Comparison of ENCODE assay signal across 9 cellular contexts in the genomic region with DNA sequence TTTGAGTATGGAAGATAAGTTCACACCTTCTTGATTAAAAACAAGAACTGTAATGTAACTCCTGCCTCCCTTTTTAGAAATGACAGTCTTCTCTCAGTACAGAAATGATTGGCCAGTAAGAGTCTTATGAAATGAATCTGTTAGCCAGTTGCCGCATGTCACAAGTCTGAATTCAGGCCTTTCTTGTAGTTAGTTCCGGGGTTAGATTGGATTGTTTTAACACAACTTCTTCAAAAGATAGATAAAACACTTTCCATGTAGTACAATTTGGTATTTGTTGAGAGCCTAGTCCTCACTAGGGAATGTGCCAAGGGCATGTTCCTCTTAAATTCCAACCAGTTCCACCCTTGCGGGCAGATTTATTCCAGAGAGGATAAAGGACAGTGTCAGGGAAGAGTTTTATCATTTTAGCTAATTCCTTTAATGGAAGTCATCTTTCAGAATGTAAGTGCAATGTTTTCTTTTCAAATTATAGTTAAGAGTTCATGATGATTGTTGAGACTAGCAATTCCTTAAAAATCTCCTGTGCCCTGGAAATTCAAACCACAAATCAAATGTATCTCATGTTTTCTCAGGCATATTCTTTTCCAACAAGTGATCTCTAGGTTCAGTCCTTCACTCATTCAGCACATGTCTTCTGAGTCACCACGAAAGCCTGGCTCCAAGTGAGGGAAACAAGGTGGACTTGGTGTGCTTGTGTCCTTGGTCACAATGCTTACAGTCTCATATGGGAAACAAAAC. TPM values are rescaled to one million over a fixed set of nuclear protein-coding genes. Genes with fewer than 3 reads are reported as not detected.
A peak's percentile ranks its signal among the peaks of the same experiment; 100 is the strongest.
DNase-seq lines count a peak whose midpoint lies in the region; ATAC-seq, FAIRE-seq and TF ChIP-seq lines count a peak whose summit lies in the region.
"Had no signal": no experiment of that assay in that cellular context is flagged by ENCODE, and none has a peak within 500 bp of the region (broad histone marks: within the 10 kb centered on the region; RNA-seq: fewer than 3 reads in every experiment).

No MANE protein-coding gene starts in this region.

- peak overlapping the region; percentile 9 for H3K4me3 Mint-ChIP-seq in activated T-helper 2 cell treated with anti-CD3 and anti-CD28 coated beads, Interferon-gamma antibody, Interleukin-2, Interleukin-4, amounts not matched to agents 10 μg/mL and 5 μg/mL and 100 μg/mL, durations not matched to agents 14 hours and 24 hours and 36 hours (ENCODE audit: low read depth)
- peak overlapping the region in 1 of 10 donors; percentile 29 for H3K4me3 Mint-ChIP-seq in naive thymus-derived CD4-positive, alpha-beta T cell

- FAIRE-seq in HepG2 (lab: Jason Lieb, UNC): no peak
- FAIRE-seq: colon had no signal

- no peak overlapping the region for H3K9ac ChIP-seq in HepG2 (ENCODE audit: insufficient read depth, low read depth, low read length)

- TF ChIP-seq EP300 in HepG2 (IDR thresholded peaks at IDR 0.05; ENCODE audit: low read depth in 2 of 2, low read length in 2 of 2): no peak
- TF ChIP-seq EP300 in HepG2 (CRISPR knock-in tag; IDR thresholded peaks at IDR 0.05; ENCODE audit: borderline replicate concordance): no peak
- no peak for TF ChIP-seq EP300 in transverse colon (IDR thresholded peaks at IDR 0.05; ENCODE audit: low read depth)

- H3K27ac ChIP-seq in HepG2 (ENCODE audit: extremely low read length, insufficient read depth, low read length): no peak overlapping the region
- no peak overlapping the region for H3K27ac ChIP-seq in right lobe of liver
- H3K27ac ChIP-seq in osteoblast (ENCODE audit: low read depth, low read length): peak overlapping the region; percentile 98
- no peak overlapping the region for H3K27ac ChIP-seq in transverse colon
- H3K27ac ChIP-seq in naive thymus-derived CD4-positive, alpha-beta T cell (ENCODE audit: low read depth, low read length): no peak overlapping the region

- TF ChIP-seq CTCF in HepG2 (CRISPR knock-in tag; IDR thresholded peaks at IDR 0.05) (no peak), right lobe of liver (IDR thresholded peaks at IDR 0.05) (no peak), osteoblast (IDR thresholded peaks at IDR 0.05; ENCODE audit: extremely low read depth, low read depth, low read length) (no peak), transverse colon (IDR thresholded peaks at IDR 0.05) (no peak)

- 97% methylated on average over 4 of the region's 4 CpGs for WGBS in HepG2 (ENCODE audit: low lambda C conversion rate)
- WGBS in right lobe of liver (ENCODE audit: insufficient coverage, low coverage, low lambda C conversion rate, missing lambda C conversion rate): 28% methylated on average over 4 of the region's 4 CpGs
- 72 to 79% methylated on average over 3 to 4 of the region's 4 CpGs for WGBS in transverse colon (ENCODE audit: low coverage in 1 of 2), 2 donors

- no peak overlapping the region for H3K4me3 ChIP-seq in HepG2 (replicated peaks in 1 of 3; ENCODE audit: insufficient read depth in 1 of 3, low read depth in 2 of 3, low read length in 3 of 3)
- no peak overlapping the region for H3K4me3 ChIP-seq in right lobe of liver
- H3K4me3 ChIP-seq in osteoblast (ENCODE audit: insufficient read depth, low read length): no peak overlapping the region
- no peak overlapping the region for H3K4me3 ChIP-seq in transverse colon
- no peak overlapping the region for H3K4me3 ChIP-seq in naive thymus-derived CD4-positive, alpha-beta T cell (ENCODE audit: low read length)

- no TSS peak for BruUV-seq in HepG2 (replicated peaks; lab: Mats Ljungman, UMichigan)

- in situ Hi-C loops in HepG2 (cut with HindIII; ENCODE audit: extremely low pct_ligation_motif_present, low pct_unique_long_range_greater_than_20kb) (no loop called here), transverse colon (cut with MboI; ENCODE audit: low pct_ligation_motif_present in 1 of 4, low pct_unique_long_range_greater_than_20kb in 1 of 4, low sequenced_read_pairs in 3 of 4) (no loop called here)

- CTCF ChIA-PET in HepG2 (lab: Yijun Ruan, JAX; ENCODE audit: low intra/inter-chr PET ratio, low total read pairs): no interaction called here
- CTCF ChIA-PET in naive thymus-derived CD4-positive, alpha-beta T cell (lab: Charles Lee): no interaction called here

- H3K4me1 ChIP-seq in HepG2 (ENCODE audit: insufficient read depth, low read length): peaks cover 26% of the 10 kb centered on the region
- H3K4me1 ChIP-seq in right lobe of liver: peaks cover 0 to 42% (median 13%) of the 10 kb centered on the region in 4 donors
- peaks cover 51% of the 10 kb centered on the region for H3K4me1 ChIP-seq in osteoblast (ENCODE audit: insufficient read depth, low read length)
- peaks cover 16 to 40% (median 20%) of the 10 kb centered on the region in 4 donors for H3K4me1 ChIP-seq in transverse colon
- peaks cover 6 to 22% of the 10 kb centered on the region in 2 donors for H3K4me1 ChIP-seq in naive thymus-derived CD4-positive, alpha-beta T cell (ENCODE audit: control insufficient read depth in 2 of 2, insufficient read depth in 2 of 2, low read length in 2 of 2)

- no peaks in the 10 kb centered on the region for H3K9me3 Mint-ChIP-seq in activated T-helper 2 cell treated with anti-CD3 and anti-CD28 coated beads, Interferon-gamma antibody, Interleukin-2, Interleukin-4, amounts not matched to agents 10 μg/mL and 5 μg/mL and 100 μg/mL, durations not matched to agents 14 hours and 24 hours and 36 hours
- no peaks in the 10 kb centered on the region for H3K9me3 Mint-ChIP-seq in naive thymus-derived CD4-positive, alpha-beta T cell

- H3K27me3 ChIP-seq in HepG2 (ENCODE audit: control insufficient read depth in 1 of 2, insufficient read depth in 2 of 2, low read length in 2 of 2): no peaks in the 10 kb centered on the region
- no peaks in the 10 kb centered on the region for H3K27me3 ChIP-seq in right lobe of liver
- no peaks in the 10 kb centered on the region for H3K27me3 ChIP-seq in osteoblast (ENCODE audit: insufficient read depth, low read length)
- H3K27me3 ChIP-seq in transverse colon: no peaks in the 10 kb centered on the region
- no peaks in the 10 kb centered on the region for H3K27me3 ChIP-seq in naive thymus-derived CD4-positive, alpha-beta T cell (ENCODE audit: control insufficient read depth in 2 of 2, insufficient read depth in 2 of 2, low read length in 2 of 2)

- H3K27me3 Mint-ChIP-seq in activated T-helper 2 cell treated with anti-CD3 and anti-CD28 coated beads, Interferon-gamma antibody, Interleukin-2, Interleukin-4, amounts not matched to agents 10 μg/mL and 5 μg/mL and 100 μg/mL, durations not matched to agents 14 hours and 24 hours and 36 hours (ENCODE audit: low read depth): no peaks in the 10 kb centered on the region
- no peaks in the 10 kb centered on the region for H3K27me3 Mint-ChIP-seq in naive thymus-derived CD4-positive, alpha-beta T cell

- POLR2A ChIA-PET in HepG2 (lab: Yijun Ruan, JAX): no interaction called here
- POLR2A ChIA-PET in naive thymus-derived CD4-positive, alpha-beta T cell (lab: Charles Lee): no interaction called here

- peak overlapping the region; percentile 91 for H3K27ac Mint-ChIP-seq in activated T-helper 2 cell treated with anti-CD3 and anti-CD28 coated beads, Interferon-gamma antibody, Interleukin-2, Interleukin-4, amounts not matched to agents 10 μg/mL and 5 μg/mL and 100 μg/mL, durations not matched to agents 14 hours and 24 hours and 36 hours
- peak overlapping the region in 2 of 9 donors; percentile 24 to 80 for H3K27ac Mint-ChIP-seq in naive thymus-derived CD4-positive, alpha-beta T cell

- H3K9me3 ChIP-seq in HepG2 (ENCODE audit: low read length): no peaks in the 10 kb centered on the region
- H3K9me3 ChIP-seq in right lobe of liver: no peaks in the 10 kb centered on the region
- no peaks in the 10 kb centered on the region for H3K9me3 ChIP-seq in osteoblast (ENCODE audit: low read depth, low read length)
- H3K9me3 ChIP-seq in transverse colon: no peaks in the 10 kb centered on the region
- no peaks in the 10 kb centered on the region for H3K9me3 ChIP-seq in naive thymus-derived CD4-positive, alpha-beta T cell (ENCODE audit: control insufficient read depth in 2 of 3, low read length in 3 of 3)

- TF ChIP-seq POLR2A in HepG2 (IDR thresholded peaks at IDR 0.05; ENCODE audit: insufficient read depth in 1 of 2, low read depth in 2 of 2, low read length in 2 of 2): no peak
- TF ChIP-seq POLR2A in right lobe of liver (IDR thresholded peaks at IDR 0.05): no peak
- no peak for TF ChIP-seq POLR2A in transverse colon (IDR thresholded peaks at IDR 0.05)

- H3K4me1 Mint-ChIP-seq in activated T-helper 2 cell treated with anti-CD3 and anti-CD28 coated beads, Interferon-gamma antibody, Interleukin-2, Interleukin-4, amounts not matched to agents 10 μg/mL and 5 μg/mL and 100 μg/mL, durations not matched to agents 14 hours and 24 hours and 36 hours (ENCODE audit: low read depth): peaks cover 50% of the 10 kb centered on the region
- peaks cover 27 to 59% (median 51%) of the 10 kb centered on the region in 7 donors for H3K4me1 Mint-ChIP-seq in naive thymus-derived CD4-positive, alpha-beta T cell

- H3K79me2 ChIP-seq in HepG2 (ENCODE audit: insufficient read depth, low read length): peaks cover 59% of the 10 kb centered on the region
- peaks cover 84% of the 10 kb centered on the region for H3K79me2 ChIP-seq in osteoblast (ENCODE audit: insufficient read depth, low read length)

- H3K36me3 ChIP-seq in HepG2 (replicated peaks in 1 of 2; ENCODE audit: control insufficient read depth in 1 of 2, insufficient read depth in 2 of 2, low read length in 2 of 2): no peaks in the 10 kb centered on the region; a peak in 1 of 5 replicates
- H3K36me3 ChIP-seq in right lobe of liver: no peaks in the 10 kb centered on the region
- no peaks in the 10 kb centered on the region for H3K36me3 ChIP-seq in osteoblast (ENCODE audit: insufficient read depth, low read length)
- no peaks in the 10 kb centered on the region for H3K36me3 ChIP-seq in transverse colon
- no peaks in the 10 kb centered on the region for H3K36me3 ChIP-seq in naive thymus-derived CD4-positive, alpha-beta T cell (ENCODE audit: control insufficient read depth in 2 of 3, insufficient read depth in 3 of 3, low read length in 3 of 3)

- H2AFZ ChIP-seq in HepG2 (ENCODE audit: low read length): no peak overlapping the region
- no peak overlapping the region for H2AFZ ChIP-seq in osteoblast (ENCODE audit: low read length)

- intact Hi-C loops in HepG2 (cut with micrococcal nuclease; ENCODE audit: unreplicated experiment): no loop called here
- intact Hi-C loops in right lobe of liver (cut with DNase I): no loop called here
- intact Hi-C loops in activated T-helper 2 cell treated with anti-CD3 and anti-CD28 coated beads, Interferon-gamma antibody, Interleukin-2, Interleukin-4, amounts not matched to agents 10 μg/mL and 5 μg/mL and 100 μg/mL, durations not matched to agents 14 hours and 24 hours and 36 hours (cut with micrococcal nuclease): loop anchor here (1.0 to 5.0 kb wide), 3 partner anchors 31 to 102 kb away; no protein-coding TSS in a partner anchor
- intact Hi-C loops in transverse colon (cut with DNase I; ENCODE audit: low total_unique reads): no loop called here
- intact Hi-C loops in naive thymus-derived CD4-positive, alpha-beta T cell (cut with micrococcal nuclease): loop anchor here in 1 of 2 donors (10.0 kb wide), 3 partner anchors 121 to 1141 kb away; partner anchors contain the start of genes DCLRE1A and NHLRC2

- no peak for TF ChIP-seq RAD21 in HepG2 (CRISPR knock-in tag; IDR thresholded peaks at IDR 0.05)

- H4K20me1 ChIP-seq in HepG2 (ENCODE audit: insufficient read depth, low read length) (peaks cover 5% of the 10 kb centered on the region; the same call in 1 of the 2 replicates), osteoblast (ENCODE audit: insufficient read depth, low read length) (peaks cover 3% of the 10 kb centered on the region)

- 0 out of 2 replicates have a peak overlapping the region, but pooled peaks have one; percentile 9 for H3K4me2 ChIP-seq in HepG2 (ENCODE audit: low read depth, low read length)
- peak overlapping the region; percentile 79 for H3K4me2 ChIP-seq in osteoblast (ENCODE audit: insufficient read depth, low read length)

- ATAC-seq in HepG2 (no peak), right lobe of liver (no peak), HG02973 (IDR thresholded peaks at IDR 0.05; ENCODE audit: unreplicated experiment) (peak; percentile 65)
- ATAC-seq in naive thymus-derived CD4-positive, alpha-beta T cell: no peak

- peaks cover 49% of the 10 kb centered on the region for H3K36me3 Mint-ChIP-seq in activated T-helper 2 cell treated with anti-CD3 and anti-CD28 coated beads, Interferon-gamma antibody, Interleukin-2, Interleukin-4, amounts not matched to agents 10 μg/mL and 5 μg/mL and 100 μg/mL, durations not matched to agents 14 hours and 24 hours and 36 hours (ENCODE audit: low read depth)
- H3K36me3 Mint-ChIP-seq in naive thymus-derived CD4-positive, alpha-beta T cell: peaks cover 0 to 16% (median 4%) of the 10 kb centered on the region in 5 donors

- DNase-seq in HepG2 (ENCODE audit: low spot score) (no peak), right lobe of liver (no peak), osteoblast (ENCODE audit: insufficient read length, low spot score, missing footprints) (peak; percentile 85), transverse colon (no peak), NCI-H446 treated with DMSO at 0.1 percent for 48 hours (lab: John Stamatoyannopoulos, UW) (no peak)
- DNase-seq in activated T-helper 2 cell treated with anti-CD3 and anti-CD28 coated beads, Interferon-gamma antibody, Interleukin-2, Interleukin-4, amounts not matched to agents 10 μg/mL and 5 μg/mL and 100 μg/mL, durations not matched to agents 14 hours and 24 hours and 36 hours (ENCODE audit: low spot score): no peak
- no peak for DNase-seq in naive thymus-derived CD4-positive, alpha-beta T cell

RNA-seq across cellular contexts. Expression of gene FHIP2A, which starts 4.1 kb away (rescaled TPM):
- total RNA-seq in HepG2 (2016; rRNA removed; fragmentation: Illumina TruSeq; extraction: Trizol) (8.3 and 9.0 TPM in 2 replicates), right lobe of liver (10 to 100 TPM; 17.4 to 22.8 (median 21.7) TPM), osteoblast (49.6 and 51.9 TPM in 2 replicates), transverse colon (100 to 1,000 TPM in 1 of 4 donors, 10 to 100 TPM in 3; 17.2 to 218 (median 25.5) TPM)
- 4.8 and 5.0 TPM in 2 replicates for total RNA-seq in HepG2 (2016; cell fraction: cytosol; rRNA removed; fragmentation: Illumina TruSeq; extraction: Trizol; ENCODE audit: low read depth)
- total RNA-seq in HepG2 (2016; cell fraction: insoluble cytoplasmic fraction; rRNA removed; fragmentation: Illumina TruSeq; extraction: Trizol): 8.7 and 10.3 TPM in 2 replicates
- total RNA-seq in HepG2 (2016; cell fraction: membrane; rRNA removed; fragmentation: Illumina TruSeq; extraction: Trizol): 4.4 and 5.4 TPM in 2 replicates
- total RNA-seq in HepG2 (2016; cell fraction: nucleus; rRNA removed; fragmentation: Illumina TruSeq; extraction: Trizol): 12.4 and 13.8 TPM in 2 replicates
- polyA plus RNA-seq in HepG2 (2011; rRNA removed): 6.2 and 6.5 TPM in 2 replicates
- 1.2 and 2.5 TPM in 2 replicates for polyA plus RNA-seq in HepG2 (2011; cell fraction: cytosol; rRNA removed)
- 10.0 and 11.4 TPM in 2 replicates for polyA plus RNA-seq in HepG2 (2011; cell fraction: nucleus; rRNA removed)
- polyA plus RNA-seq in HepG2 (2012): 4.2 and 5.2 TPM in 2 replicates
- 0.26 and 0.31 TPM in 2 replicates for polyA plus RNA-seq in HepG2 (2016; cell fraction: cytosol; fragmentation: Illumina TruSeq; extraction: Trizol; ENCODE audit: low read depth)
- 5.8 and 6.1 TPM in 2 replicates for polyA plus RNA-seq in HepG2 (2016; cell fraction: insoluble cytoplasmic fraction; fragmentation: Illumina TruSeq; extraction: Trizol; ENCODE audit: low read depth)
- polyA plus RNA-seq in HepG2 (2016; cell fraction: membrane; fragmentation: Illumina TruSeq; extraction: Trizol; ENCODE audit: low read depth): 0.65 and 1.7 TPM in 2 replicates
- 17.4 and 23.7 TPM in 2 replicates for polyA plus RNA-seq in HepG2 (2016; cell fraction: nucleus; fragmentation: Illumina TruSeq; extraction: Trizol; ENCODE audit: insufficient read depth, low read depth)
- 9.9 and 17.5 TPM in 2 replicates for polyA minus RNA-seq in HepG2 (2011; rRNA and poly(A)+ RNA removed; ENCODE audit: low replicate concordance)
- 11.0 and 15.0 TPM in 2 replicates for polyA minus RNA-seq in HepG2 (2011; cell fraction: cytosol; rRNA and poly(A)+ RNA removed)
- polyA minus RNA-seq in HepG2 (2011; cell fraction: nucleus; rRNA and poly(A)+ RNA removed): 30.1 and 31.0 TPM in 2 replicates
- 26.3 and 26.9 TPM in 2 replicates for total RNA-seq in activated T-helper 2 cell treated with anti-CD3 and anti-CD28 coated beads, Interferon-gamma antibody, Interleukin-2, Interleukin-4, amounts not matched to agents 10 μg/mL and 5 μg/mL and 100 μg/mL, durations not matched to agents 14 hours and 24 hours and 36 hours
- 10 to 100 TPM; 17.5 to 28.7 (median 19.6) TPM for total RNA-seq in naive thymus-derived CD4-positive, alpha-beta T cell
- polyA plus RNA-seq in naive thymus-derived CD4-positive, alpha-beta T cell: 1 to 10 TPM; 6.1 to 6.2 TPM
